Comparison of ENCODE assay signal across 2 cellular contexts in the genomic region with DNA sequence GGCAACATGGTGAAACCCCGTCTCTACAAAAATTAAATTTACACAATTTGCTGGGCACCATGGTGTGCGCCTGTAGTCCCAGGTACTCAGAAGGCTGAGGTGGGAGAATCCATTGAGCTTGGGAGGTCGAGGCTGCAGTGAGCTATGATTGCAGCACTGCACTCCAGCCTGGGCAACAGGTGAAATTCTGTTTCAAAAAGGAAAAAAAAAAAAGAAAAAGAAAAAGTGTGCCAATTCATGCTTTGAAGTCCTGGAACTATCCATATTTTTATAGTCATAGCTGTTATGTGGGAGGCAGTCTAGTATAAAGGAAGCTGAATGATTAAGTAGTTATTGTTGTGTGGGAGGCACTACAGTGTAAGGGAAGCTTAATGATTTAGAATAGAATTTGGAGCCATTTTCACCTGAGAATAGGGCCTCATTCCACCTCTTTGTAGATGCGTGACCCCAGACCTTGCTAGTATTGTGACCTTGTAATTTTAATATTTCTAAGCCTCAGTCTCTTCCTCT.
TF ChIP-seq lines count a peak whose summit lies in the region.

No MANE protein-coding gene starts in this region.

TF ChIP-seq in IMR-90, 13 proteins besides CTCF, POLR2A, EP300 and RAD21:
- TF ChIP-seq RFX5 (IDR thresholded peaks at IDR 0.05; ENCODE audit: low read depth, low read length) (no peak), CHD1 (IDR thresholded peaks at IDR 0.05; ENCODE audit: low read depth, low read length) (no peak)
- TF ChIP-seq, protein P1, sequence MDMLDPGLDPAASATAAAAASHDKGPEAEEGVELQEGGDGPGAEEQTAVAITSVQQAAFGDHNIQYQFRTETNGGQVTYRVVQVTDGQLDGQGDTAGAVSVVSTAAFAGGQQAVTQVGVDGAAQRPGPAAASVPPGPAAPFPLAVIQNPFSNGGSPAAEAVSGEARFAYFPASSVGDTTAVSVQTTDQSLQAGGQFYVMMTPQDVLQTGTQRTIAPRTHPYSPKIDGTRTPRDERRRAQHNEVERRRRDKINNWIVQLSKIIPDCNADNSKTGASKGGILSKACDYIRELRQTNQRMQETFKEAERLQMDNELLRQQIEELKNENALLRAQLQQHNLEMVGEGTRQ (IDR thresholded peaks at IDR 0.05; ENCODE audit: low read depth, low read length): no peak

TF ChIP-seq in endothelial cell of umbilical vein, 7 proteins besides CTCF, POLR2A, EP300 and RAD21:
- no peak for TF ChIP-seq EZH2 (IDR thresholded peaks at IDR 0.05; ENCODE audit: borderline replicate concordance, low read depth, low read length, severe bottlenecking)
- TF ChIP-seq GATA2 (IDR thresholded peaks at IDR 0.05; ENCODE audit: insufficient read depth, insufficient read length, low read depth, low read length): no peak
- TF ChIP-seq MYC (IDR thresholded peaks at IDR 0.05; ENCODE audit: low read depth, low read length): no peak
- no peak for TF ChIP-seq FOS (IDR thresholded peaks at IDR 0.05; ENCODE audit: borderline replicate concordance, insufficient read depth, low read length)
